In the genomic region with DNA sequence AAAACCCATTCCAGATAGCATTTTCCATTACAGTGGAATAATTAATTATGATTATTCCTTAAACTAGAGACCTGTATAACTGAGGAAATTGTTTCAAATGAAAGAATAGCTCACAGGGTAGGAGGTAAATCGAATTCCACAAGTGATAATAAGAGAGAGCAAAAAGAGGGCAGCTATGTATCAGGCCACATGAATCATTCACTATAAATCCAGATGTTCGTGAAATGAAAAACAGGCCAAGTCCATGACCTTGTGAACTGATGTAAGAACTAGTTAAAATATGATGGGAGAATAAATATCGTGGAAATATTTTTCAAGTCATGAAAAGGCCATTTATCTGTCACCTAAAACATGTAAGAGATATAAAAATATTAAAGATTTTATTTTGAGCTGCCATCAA, we compare ENCODE assay signal across 24 cellular contexts.
"Had no signal": no experiment of that assay in that cellular context is flagged by ENCODE, and none has a peak within 500 bp of the region (broad histone marks: within the 10 kb centered on the region; RNA-seq: fewer than 3 reads in every experiment).

No MANE protein-coding gene starts in this region.

- H3K4me3 ChIP-seq: cardiac muscle cell, colonic mucosa, ovary, right lobe of liver, skin epidermis, testis, transverse colon had no signal

- DNase-seq: activated CD4-positive, alpha-beta T cell treated with anti-CD3 and anti-CD28 coated beads for 4 hours; activated CD4-positive, alpha-beta T cell treated with anti-CD3 and anti-CD28 coated beads, Interleukin-2, amount 50 U/mL, for 4 hours; activated CD8-positive, alpha-beta memory T cell treated with anti-CD3 and anti-CD28 coated beads for 24 hours; activated effector memory CD4-positive, alpha-beta T cell treated with Interleukin-2 at 50 U/mL for 16 hours; activated naive CD4-positive, alpha-beta T cell treated with Interleukin-2 at 50 U/mL for 16 hours; aorta; cerebellar nuclear complex; colonic mucosa; effector CD8-positive, alpha-beta T cell; foreskin melanocyte; midbrain; naive thymus-derived CD4-positive, alpha-beta T cell; ovary; right lobe of liver; stimulated activated CD4-positive, alpha-beta T cell treated with anti-CD3 and anti-CD28 coated beads, Interleukin-12 subunit alpha, Interleukin-12 subunit beta, amount 100 ng/mL, for 4 hours; stimulated activated CD4-positive, alpha-beta T cell treated with anti-CD3 and anti-CD28 coated beads, Interleukin-4, amount 100 ng/mL, for 1 hour; stimulated activated naive CD8-positive, alpha-beta T cell treated with anti-CD3 and anti-CD28 coated beads, Interleukin-15, Interleukin-2, amounts not matched to agents 100 U/mL and 50 U/mL, for 24 hours; T-helper 9 cell; testis; transverse colon had no signal

- H3K9me3 ChIP-seq: colonic mucosa, ovary, right lobe of liver, testis, transverse colon had no signal

- H3K27ac ChIP-seq: cardiac muscle cell, colonic mucosa, epithelial cell of prostate, ovary, right lobe of liver, skin epidermis, testis, transverse colon, VCaP had no signal

- ATAC-seq: naive thymus-derived CD4-positive, alpha-beta T cell; right lobe of liver; stimulated activated naive CD8-positive, alpha-beta T cell treated with anti-CD3 and anti-CD28 coated beads, Interleukin-15, Interleukin-2, amounts not matched to agents 100 U/mL and 50 U/mL, for 24 hours had no signal

- H3K4me1 ChIP-seq: colonic mucosa, right lobe of liver, testis, transverse colon had no signal

- H3K27me3 ChIP-seq: cardiac muscle cell, colonic mucosa, ovary, right lobe of liver, testis, transverse colon had no signal

- H3K36me3 ChIP-seq: cardiac muscle cell, colonic mucosa, ovary, right lobe of liver, transverse colon had no signal
